In the genomic region with DNA sequence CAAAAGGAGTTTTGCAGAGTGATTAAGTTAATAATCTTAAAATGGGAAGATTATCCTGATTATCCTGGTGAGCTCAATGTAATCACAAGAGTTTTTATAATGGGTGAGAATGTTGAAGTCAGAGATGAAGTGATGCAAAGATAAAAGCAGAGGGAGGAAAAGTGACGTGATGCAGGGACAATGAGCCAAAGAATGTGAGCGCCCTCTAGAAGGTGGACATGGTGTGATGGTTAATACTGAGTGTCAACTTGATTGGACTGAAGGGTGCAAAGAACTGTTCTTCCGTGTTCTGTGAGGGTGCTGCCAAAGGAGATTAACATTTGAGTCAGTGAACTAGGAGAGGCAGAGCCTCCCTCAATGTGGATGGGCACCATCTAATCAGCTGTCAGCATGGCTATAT, we compare ENCODE assay signal across 1 cellular context.
TF ChIP-seq lines count a peak whose summit lies in the region.

No MANE protein-coding gene starts in this region.

TF ChIP-seq in GM12878, 131 proteins besides CTCF, POLR2A, EP300 and RAD21 (continued from another document):
- TF ChIP-seq, protein P1, sequence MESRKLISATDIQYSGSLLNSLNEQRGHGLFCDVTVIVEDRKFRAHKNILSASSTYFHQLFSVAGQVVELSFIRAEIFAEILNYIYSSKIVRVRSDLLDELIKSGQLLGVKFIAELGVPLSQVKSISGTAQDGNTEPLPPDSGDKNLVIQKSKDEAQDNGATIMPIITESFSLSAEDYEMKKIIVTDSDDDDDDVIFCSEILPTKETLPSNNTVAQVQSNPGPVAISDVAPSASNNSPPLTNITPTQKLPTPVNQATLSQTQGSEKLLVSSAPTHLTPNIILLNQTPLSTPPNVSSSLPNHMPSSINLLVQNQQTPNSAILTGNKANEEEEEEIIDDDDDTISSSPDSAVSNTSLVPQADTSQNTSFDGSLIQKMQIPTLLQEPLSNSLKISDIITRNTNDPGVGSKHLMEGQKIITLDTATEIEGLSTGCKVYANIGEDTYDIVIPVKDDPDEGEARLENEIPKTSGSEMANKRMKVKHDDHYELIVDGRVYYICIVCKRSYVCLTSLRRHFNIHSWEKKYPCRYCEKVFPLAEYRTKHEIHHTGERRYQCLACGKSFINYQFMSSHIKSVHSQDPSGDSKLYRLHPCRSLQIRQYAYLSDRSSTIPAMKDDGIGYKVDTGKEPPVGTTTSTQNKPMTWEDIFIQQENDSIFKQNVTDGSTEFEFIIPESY (IDR thresholded peaks at IDR 0.05), result no peak
- no peak for TF ChIP-seq GATAD2B (conservative IDR thresholded peaks at IDR 0.05; ENCODE audit: low read depth)
